10 cellular contexts compared by ENCODE assay signal in genomic region chrY:19076914-19077697, GRCh38.
DNase-seq lines count a peak whose midpoint lies in the region; TF ChIP-seq lines count a peak whose summit lies in the region.
"Had no signal": no experiment of that assay in that cellular context is flagged by ENCODE, and none has a peak within 500 bp of the region (broad histone marks: within the 10 kb centered on the region; RNA-seq: fewer than 3 reads in every experiment).

No MANE protein-coding gene starts in this region.

- no peaks in the 10 kb centered on the region for H3K9me3 Mint-ChIP-seq in activated naive CD4-positive, alpha-beta T cell treated with anti-CD3 and anti-CD28 coated beads, Interleukin-2, amount 50 U/mL, for 24 hours
- H3K9me3 Mint-ChIP-seq: CD4-positive, alpha-beta memory T cell; naive B cell had no signal

- DNase-seq in activated T-cell treated with anti-CD3 and anti-CD28 coated beads for 48 hours (ENCODE audit: low read depth) (peak; percentile 23), iPS-NIHi11 (ENCODE audit: low spot score) (peak; percentile 56), NCI-H82 (lab: John Stamatoyannopoulos, UW) (no peak), germinal center (ENCODE audit: low spot score) (no peak), spleen (no peak)
- DNase-seq in activated T-cell treated with anti-CD3 and anti-CD28 coated beads, Interleukin-2, amount 50 U/mL, for 48 hours: no peak
- DNase-seq: naive B cell had no signal

- no peak for TF ChIP-seq CTCF in spleen (IDR thresholded peaks at IDR 0.05 in 8 of 11, conservative IDR thresholded peaks at IDR 0.05 in 3 of 11)

- H3K27ac ChIP-seq in thymus (ENCODE audit: low read depth) (peak overlapping the region; percentile 83), spleen (peak overlapping the region in 3 of 8 donors; percentile 72 to 82 (median 82))

- peak overlapping the region; percentile 90 for H3K4me3 Mint-ChIP-seq in activated naive CD4-positive, alpha-beta T cell treated with anti-CD3 and anti-CD28 coated beads, Interleukin-2, amount 50 U/mL, for 24 hours

- peaks cover 12% of the 10 kb centered on the region for H3K4me1 Mint-ChIP-seq in activated naive CD4-positive, alpha-beta T cell treated with anti-CD3 and anti-CD28 coated beads, Interleukin-2, amount 50 U/mL, for 24 hours

- H3K4me1 ChIP-seq in thymus (ENCODE audit: control insufficient read depth, insufficient read depth, low read length) (no peaks in the 10 kb centered on the region), spleen (peaks cover 0 to 9% (median 0%) of the 10 kb centered on the region in 6 donors)

- WGBS in thymus: under 1% methylated on average over 64 of the region's 64 CpGs
- WGBS in spleen, 5 donors: 0 to 2% (median 2%) methylated on average over 14 to 64 of the region's 64 CpGs; no CpG with 5 or more reads in 2 of the 5 donors

- intact Hi-C loops in spleen (cut with DNase I; ENCODE audit: low total_unique reads): no loop called here

- H3K9me3 ChIP-seq in thymus (ENCODE audit: control insufficient read depth): no peaks in the 10 kb centered on the region
- H3K9me3 ChIP-seq in spleen: no peaks in the 10 kb centered on the region

- peak overlapping the region; percentile 70 for H3K27ac Mint-ChIP-seq in activated naive CD4-positive, alpha-beta T cell treated with anti-CD3 and anti-CD28 coated beads, Interleukin-2, amount 50 U/mL, for 24 hours
- H3K27ac Mint-ChIP-seq: CD4-positive, alpha-beta memory T cell had no signal

- H3K4me3 ChIP-seq in thymus (ENCODE audit: low read length) (peak overlapping the region; percentile 78), spleen (peak overlapping the region in 3 of 8 donors; percentile 42 to 53 (median 50))

- H3K36me3 Mint-ChIP-seq in activated naive CD4-positive, alpha-beta T cell treated with anti-CD3 and anti-CD28 coated beads, Interleukin-2, amount 50 U/mL, for 24 hours: no peaks in the 10 kb centered on the region
- H3K36me3 Mint-ChIP-seq: CD4-positive, alpha-beta memory T cell; naive B cell had no signal

- no peaks in the 10 kb centered on the region for H3K27me3 Mint-ChIP-seq in activated naive CD4-positive, alpha-beta T cell treated with anti-CD3 and anti-CD28 coated beads, Interleukin-2, amount 50 U/mL, for 24 hours
- H3K27me3 Mint-ChIP-seq: naive B cell had no signal

- H3K27me3 ChIP-seq in thymus (ENCODE audit: control insufficient read depth, insufficient read depth) (no peaks in the 10 kb centered on the region), spleen (replicated peaks in 1 of 7) (peaks cover 0 to 10% (median 0%) of the 10 kb centered on the region in 7 donors)

- H3K36me3 ChIP-seq in thymus (ENCODE audit: control insufficient read depth, insufficient read depth) (no peaks in the 10 kb centered on the region), spleen (no peaks in the 10 kb centered on the region)

- TF ChIP-seq POLR2A in spleen (IDR thresholded peaks at IDR 0.05): no peak

Comparison
In these comparisons a context has a peak if more than half of its experiments do, and no peak if none do; other contexts are left out.
1. DNase-seq: peak in activated T-cell treated with anti-CD3 and anti-CD28 coated beads for 48 hours (single experiment) and iPS-NIHi11 (single experiment); none in activated T-cell treated with anti-CD3 and anti-CD28 coated beads, Interleukin-2, amount 50 U/mL, for 48 hours (0 of 2), NCI-H82 (single experiment), germinal center (single experiment) and spleen (single experiment).